ENCODE assay signal across 30 cellular contexts in the genomic region with DNA sequence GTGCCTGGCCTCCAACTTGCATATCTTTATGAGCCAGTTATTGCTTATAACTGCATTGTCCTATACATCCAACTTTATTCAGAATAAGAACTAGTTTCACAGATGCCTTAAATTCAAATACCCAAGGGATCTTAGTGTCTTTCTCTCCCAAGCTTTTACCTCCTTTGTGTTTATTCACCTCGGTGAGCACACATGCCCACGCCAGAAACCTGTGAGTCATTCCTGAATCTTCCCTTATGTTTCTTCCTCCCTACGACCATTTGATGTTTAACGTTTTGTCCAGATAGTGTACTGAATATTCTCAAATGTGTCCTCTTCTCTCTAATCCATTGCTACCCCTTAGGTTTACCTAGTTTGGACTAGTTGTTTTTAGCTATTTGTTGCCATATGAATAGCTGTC. TPM values are rescaled to one million over a fixed set of nuclear protein-coding genes. Genes with fewer than 3 reads are reported as not detected.
"Had no signal": no experiment of that assay in that cellular context is flagged by ENCODE, and none has a peak within 500 bp of the region (broad histone marks: within the 10 kb centered on the region; RNA-seq: fewer than 3 reads in every experiment).

No MANE protein-coding gene starts in this region.

- H3K9me3 ChIP-seq: gastroesophageal sphincter, heart right ventricle, lower lobe of right lung, ovary, psoas muscle, sigmoid colon, spleen, thoracic aorta, tibial nerve, upper lobe of right lung, uterus had no signal

- DNase-seq: dorsolateral prefrontal cortex; effector CD4-positive, alpha-beta T cell; foreskin keratinocyte; glutamatergic neuron; heart right ventricle; hippocampal formation; islet precursor cell; left ventricle myocardium superior; lower lobe of right lung; naive thymus-derived CD8-positive, alpha-beta T cell; nephron progenitor cell; occipital lobe; ovary; posterior cingulate gyrus; psoas muscle; right cardiac atrium; sigmoid colon; spleen; stimulated activated CD4-positive, alpha-beta T cell treated with anti-CD3 and anti-CD28 coated beads, Interleukin-15, amount 100 ng/mL, for 24 hours; stimulated activated CD4-positive, alpha-beta T cell treated with anti-CD3 and anti-CD28 coated beads, Interleukin-2, amount 100 ng/mL, for 48 hours; stimulated activated naive B cell treated with anti-CD40 and anti-IgM and Interleukin-4, amounts not matched to agents 10 μg/mL and 1 μg/mL and 100 μg/mL, for 72 hours; upper lobe of right lung; uterus had no signal

- H3K4me1 ChIP-seq: foreskin keratinocyte, gastroesophageal sphincter, heart right ventricle, lower lobe of right lung, psoas muscle, sigmoid colon, tibial nerve, upper lobe of right lung, uterus had no signal

- H3K27me3 ChIP-seq: dorsolateral prefrontal cortex, gastroesophageal sphincter, heart right ventricle, ovary, sigmoid colon, spleen, tibial nerve, upper lobe of right lung, uterus had no signal

- H3K27ac Mint-ChIP-seq: naive thymus-derived CD8-positive, alpha-beta T cell; nephron progenitor cell; stimulated activated naive B cell treated with anti-CD40 and anti-IgM and Interleukin-4, amounts not matched to agents 10 μg/mL and 1 μg/mL and 100 μg/mL, for 72 hours; stimulated activated naive CD8-positive, alpha-beta T cell treated with anti-CD3 and anti-CD28 coated beads, Interleukin-15, Interleukin-2, amounts not matched to agents 100 ng/mL and 50 ng/mL, for 24 hours had no signal

- H3K9me3 Mint-ChIP-seq: naive thymus-derived CD8-positive, alpha-beta T cell; nephron progenitor cell; stimulated activated naive B cell treated with anti-CD40 and anti-IgM and Interleukin-4, amounts not matched to agents 10 μg/mL and 1 μg/mL and 100 μg/mL, for 72 hours; stimulated activated naive CD8-positive, alpha-beta T cell treated with anti-CD3 and anti-CD28 coated beads, Interleukin-15, Interleukin-2, amounts not matched to agents 100 ng/mL and 50 ng/mL, for 24 hours had no signal

- H3K4me3 ChIP-seq: dorsolateral prefrontal cortex, gastroesophageal sphincter, heart right ventricle, lower lobe of right lung, ovary, psoas muscle, sigmoid colon, skin epidermis, spleen, thoracic aorta, tibial nerve, upper lobe of right lung, uterus had no signal

- H3K27ac ChIP-seq: dorsolateral prefrontal cortex, epithelial cell of prostate, foreskin keratinocyte, gastroesophageal sphincter, heart right ventricle, lower lobe of right lung, ovary, psoas muscle, sigmoid colon, skin epidermis, spleen, thoracic aorta, tibial nerve, upper lobe of right lung, uterus had no signal

- H3K36me3 ChIP-seq: gastroesophageal sphincter, heart right ventricle, lower lobe of right lung, ovary, sigmoid colon, thoracic aorta, tibial nerve, upper lobe of right lung, uterus had no signal

- FAIRE-seq: colon had no signal

- H3K4me3 Mint-ChIP-seq: naive thymus-derived CD8-positive, alpha-beta T cell; nephron progenitor cell; stimulated activated naive B cell treated with anti-CD40 and anti-IgM and Interleukin-4, amounts not matched to agents 10 μg/mL and 1 μg/mL and 100 μg/mL, for 72 hours; stimulated activated naive CD8-positive, alpha-beta T cell treated with anti-CD3 and anti-CD28 coated beads, Interleukin-15, Interleukin-2, amounts not matched to agents 100 ng/mL and 50 ng/mL, for 24 hours had no signal

- H3K27me3 Mint-ChIP-seq: naive thymus-derived CD8-positive, alpha-beta T cell; stimulated activated naive B cell treated with anti-CD40 and anti-IgM and Interleukin-4, amounts not matched to agents 10 μg/mL and 1 μg/mL and 100 μg/mL, for 72 hours; stimulated activated naive CD8-positive, alpha-beta T cell treated with anti-CD3 and anti-CD28 coated beads, Interleukin-15, Interleukin-2, amounts not matched to agents 100 ng/mL and 50 ng/mL, for 24 hours had no signal

- H3K4me1 Mint-ChIP-seq: nephron progenitor cell had no signal

RNA-seq across cellular contexts. Expression of a gene that starts 55.5 kb away (rescaled TPM):
- total RNA-seq: foreskin keratinocyte had no signal
- polyA plus RNA-seq: foreskin keratinocyte; naive thymus-derived CD8-positive, alpha-beta T cell had no signal
